In genomic region chr21:41466024-41466820, GRCh38 we compare ENCODE assay signal across 14 cellular contexts. TPM values are rescaled to one million over a fixed set of nuclear protein-coding genes. Genes with fewer than 3 reads are reported as not detected.
"Had no signal": no experiment of that assay in that cellular context is flagged by ENCODE, and none has a peak within 500 bp of the region (broad histone marks: within the 10 kb centered on the region; RNA-seq: fewer than 3 reads in every experiment).

No MANE protein-coding gene starts in this region.

- H3K36me3 ChIP-seq: cardiac muscle cell, gastroesophageal sphincter, suprapubic skin, upper lobe of right lung had no signal

- H3K9me3 ChIP-seq: colonic mucosa, gastroesophageal sphincter, suprapubic skin, upper lobe of right lung had no signal

- H3K4me3 ChIP-seq: cardiac muscle cell, colonic mucosa, gastroesophageal sphincter, hepatocyte, suprapubic skin, upper lobe of right lung had no signal

- H3K4me2 ChIP-seq: hepatocyte had no signal

- H3K27me3 ChIP-seq: cardiac muscle cell, colonic mucosa, hepatocyte, upper lobe of right lung had no signal

- H2AFZ ChIP-seq: hepatocyte had no signal

- H3K27ac ChIP-seq: cardiac muscle cell, colonic mucosa, gastroesophageal sphincter, hepatocyte, suprapubic skin, upper lobe of right lung had no signal

- ATAC-seq: gastroesophageal sphincter, left ventricle myocardium superior, T-helper 17 cell had no signal

- H3K4me1 ChIP-seq: colonic mucosa, suprapubic skin had no signal

- DNase-seq: activated B cell treated with CpG ODN at 0.5 μM for 24 hours; activated T-cell treated with anti-CD3 and anti-CD28 coated beads, Interleukin-2, amount 50 U/mL, for 1 hour; amygdala; colonic mucosa; left ventricle myocardium superior; stimulated activated CD4-positive, alpha-beta T cell treated with anti-CD3 and anti-CD28 coated beads, Interleukin-12 subunit alpha, Interleukin-12 subunit beta, amount 100 ng/mL, for 4 hours; stimulated activated naive CD4-positive, alpha-beta T cell treated with Interleukin-2 at 50 U/mL for 16 hours; T-helper 17 cell; upper lobe of right lung had no signal

RNA-seq across cellular contexts. Expression of gene MX1, which starts 40.2 kb away (rescaled TPM):
- total RNA-seq: cardiac muscle cell had no signal
- polyA plus RNA-seq: cardiac muscle cell had no signal

RNA-seq across cellular contexts. Expression of gene TMPRSS2, which starts 41.7 kb away (rescaled TPM):
- total RNA-seq: activated B cell treated with CpG ODN at 0.5 μM for 24 hours, cardiac muscle cell, endothelial cell of umbilical vein, left ventricle myocardium superior, T-helper 17 cell had no signal
- polyA plus RNA-seq: cardiac muscle cell, endothelial cell of umbilical vein had no signal
